ENCODE assay signal across 34 cellular contexts in the genomic region with DNA sequence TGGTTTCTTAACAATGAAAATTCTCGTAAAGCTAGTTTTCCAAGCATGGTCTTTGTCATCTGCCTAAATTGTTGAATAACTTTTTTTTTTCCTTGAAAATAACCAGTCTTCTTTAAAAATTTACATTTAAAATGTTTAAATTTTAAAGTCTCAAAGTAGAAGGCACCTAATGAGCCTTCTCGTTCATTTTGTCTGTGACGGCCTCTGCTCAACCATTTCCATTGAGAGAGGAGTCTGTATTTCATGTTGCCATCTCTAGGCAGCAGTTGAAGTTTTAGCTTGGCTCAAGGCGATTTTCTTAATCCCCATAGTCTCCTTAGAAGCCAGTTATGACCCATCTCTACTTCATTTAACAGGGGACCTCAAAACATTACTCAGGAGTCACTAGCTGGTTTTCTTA.
"Had no signal": no experiment of that assay in that cellular context is flagged by ENCODE, and none has a peak within 500 bp of the region (broad histone marks: within the 10 kb centered on the region; RNA-seq: fewer than 3 reads in every experiment).

No MANE protein-coding gene starts in this region.

- H3K9me3 ChIP-seq: MG63 had no signal

- H3K27ac ChIP-seq: KMS-11 had no signal

- H3K4me2 ChIP-seq: KMS-11 had no signal

- H3K4me3 ChIP-seq: MG63 had no signal

- H3K9ac ChIP-seq: KMS-11 had no signal

- H3K27me3 ChIP-seq: MG63 had no signal

- DNase-seq: Kasumi-1, MG63, MM.1S, MV-4-11, NCI-H1048, NCI-H1092, NCI-H1092 treated with DMSO at 0.1 percent for 48 hours, NCI-H1105, NCI-H1105 treated with DMSO at 0.1 percent for 48 hours, NCI-H1417, NCI-H1417 treated with DMSO at 0.1 percent for 48 hours, NCI-H1436, NCI-H1436 treated with DMSO at 0.1 percent for 48 hours, NCI-H146, NCI-H1694, NCI-H1694 treated with DMSO at 0.1 percent for 48 hours, NCI-H187, NCI-H187 treated with DMSO at 0.1 percent for 48 hours, NCI-H1930, NCI-H2029, NCI-H2029 treated with DMSO at 0.1 percent for 48 hours, NCI-H2081, NCI-H2081 treated with DMSO at 0.1 percent for 48 hours, NCI-H2107, NCI-H2171, NCI-H2171 treated with DMSO at 0.1 percent for 48 hours, NCI-H2227 treated with DMSO at 0.1 percent for 48 hours, NCI-H226, NCI-H345, NCI-H446, NCI-H446 treated with DMSO at 0.1 percent for 48 hours, NCI-H510A, NCI-H510A treated with DMSO at 0.1 percent for 48 hours had no signal
